Comparison of ENCODE assay signal across 19 cellular contexts in the genomic region with DNA sequence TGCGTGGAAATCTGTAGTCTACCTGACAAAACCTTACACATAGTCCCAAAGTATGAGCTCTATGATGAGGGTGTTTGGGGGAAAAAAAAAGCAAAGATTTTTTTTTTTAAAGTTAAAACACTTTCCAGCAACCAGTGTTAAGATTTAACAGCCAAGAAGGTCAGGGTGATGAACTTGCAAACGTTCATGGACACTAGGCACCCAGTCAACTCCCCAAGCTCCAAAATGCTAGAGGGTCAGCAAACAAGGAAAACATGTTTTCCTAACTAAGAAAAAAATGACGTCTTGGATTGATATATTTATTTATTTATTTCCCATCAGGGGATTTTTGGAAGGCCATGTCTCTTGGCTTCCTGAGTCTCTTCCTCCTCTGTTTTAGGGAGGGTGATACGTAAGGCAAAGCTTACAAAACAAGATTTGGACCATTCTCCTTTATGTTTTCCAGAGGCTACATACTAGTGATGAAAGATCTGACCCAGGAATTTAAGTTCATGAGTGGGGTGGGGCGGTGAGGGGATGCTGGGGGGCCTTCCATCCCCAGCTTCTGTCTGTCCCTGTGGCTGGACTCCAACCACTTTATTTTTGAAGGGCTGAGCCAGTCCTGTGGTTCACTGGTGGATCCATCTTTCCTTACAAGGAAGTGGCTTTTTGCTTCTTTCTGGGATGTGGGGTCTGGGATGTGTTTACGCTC.
DNase-seq lines count a peak whose midpoint lies in the region; ATAC-seq, FAIRE-seq and TF ChIP-seq lines count a peak whose summit lies in the region.
"Had no signal": no experiment of that assay in that cellular context is flagged by ENCODE, and none has a peak within 500 bp of the region (broad histone marks: within the 10 kb centered on the region; RNA-seq: fewer than 3 reads in every experiment).

No MANE protein-coding gene starts in this region.

- no peak overlapping the region for H3K27ac ChIP-seq in heart left ventricle
- H3K27ac ChIP-seq in liver (ENCODE audit: low read depth in 1 of 2, low read length in 2 of 2), result no peak overlapping the region
- H3K27ac ChIP-seq in HepG2 (ENCODE audit: extremely low read length, insufficient read depth, low read length), result no peak overlapping the region
- H3K27ac ChIP-seq: 22Rv1, C4-2B had no signal

- WGBS in heart left ventricle, 4 donors, result 57 to 71% (median 64%) methylated on average over 6 of the region's 6 CpGs
- 62% methylated on average over 6 of the region's 6 CpGs for WGBS in liver
- WGBS in HepG2 (ENCODE audit: low lambda C conversion rate), result 62% methylated on average over 6 of the region's 6 CpGs

- no peak overlapping the region for H3K4me2 ChIP-seq in HepG2 (ENCODE audit: low read depth, low read length)

- H3K36me3 Mint-ChIP-seq in Caco-2 (ENCODE audit: insufficient read depth, unreplicated experiment), result no peaks in the 10 kb centered on the region

- H3K4me3 ChIP-seq in heart left ventricle (no peak overlapping the region), liver (ENCODE audit: low read depth in 1 of 3, low read length in 3 of 3) (no peak overlapping the region), HepG2 (replicated peaks in 1 of 3; ENCODE audit: insufficient read depth in 1 of 3, low read depth in 2 of 3, low read length in 3 of 3) (no peak overlapping the region), Caco-2 (ENCODE audit: low read depth, low read length) (no peak overlapping the region)
- H3K4me3 ChIP-seq: A549, GM12878 had no signal

- H3K27ac Mint-ChIP-seq in Caco-2 (ENCODE audit: unreplicated experiment), result no peak overlapping the region
- H3K27ac Mint-ChIP-seq: CD4-positive, alpha-beta T cell; H9 had no signal

- in situ Hi-C loops in HepG2 (cut with HindIII; ENCODE audit: extremely low pct_ligation_motif_present, low pct_unique_long_range_greater_than_20kb), result no loop called here

- POLR2A ChIA-PET in HepG2 (lab: Yijun Ruan, JAX), result no interaction called here
- POLR2A ChIA-PET in Caco-2 (lab: Charles Lee), result no interaction called here

- H3K4me1 ChIP-seq in heart left ventricle (no peaks in the 10 kb centered on the region), liver (ENCODE audit: control insufficient read depth in 4 of 4, insufficient read depth in 4 of 4, low read length in 3 of 4) (no peaks in the 10 kb centered on the region), HepG2 (ENCODE audit: insufficient read depth, low read length) (peaks cover 15% of the 10 kb centered on the region), Caco-2 (peaks cover 14% of the 10 kb centered on the region)

- no peak overlapping the region for H3K4me3 Mint-ChIP-seq in Caco-2 (ENCODE audit: unreplicated experiment)
- H3K4me3 Mint-ChIP-seq: CD4-positive, alpha-beta T cell; H9 had no signal

- peaks cover 9% of the 10 kb centered on the region for H3K9me3 Mint-ChIP-seq in Caco-2 (ENCODE audit: unreplicated experiment)

- H3K9me3 ChIP-seq in heart left ventricle, result no peaks in the 10 kb centered on the region
- H3K9me3 ChIP-seq in liver (ENCODE audit: control insufficient read depth in 4 of 4, low read length in 3 of 4), result no peaks in the 10 kb centered on the region
- H3K9me3 ChIP-seq in HepG2 (ENCODE audit: low read length), result no peaks in the 10 kb centered on the region
- H3K9me3 ChIP-seq in Caco-2, result no peaks in the 10 kb centered on the region
- H3K9me3 ChIP-seq: A549 had no signal

- H4K20me1 ChIP-seq in HepG2 (ENCODE audit: insufficient read depth, low read length), result no peaks in the 10 kb centered on the region

- DNase-seq in Right ventricle myocardium inferior (ENCODE audit: missing footprints) (no peak), heart left ventricle (no peak), HepG2 (ENCODE audit: low spot score) (no peak), sciatic nerve (ENCODE audit: low spot score) (no peak), Caco-2 (no peak), HCEC 1CT (no peak)
- DNase-seq in activated CD8-positive, alpha-beta memory T cell treated with anti-CD3 and anti-CD28 coated beads, Interleukin-2, amount 50 U/mL, for 4 hours, result no peak
- DNase-seq: AML-193; CD4-positive, alpha-beta T cell; DMS153; DMS79; GF-D8; H9 had no signal

- FAIRE-seq in HepG2 (lab: Jason Lieb, UNC), result no peak
- FAIRE-seq: GM12878, H1 had no signal

- H3K27me3 ChIP-seq in heart left ventricle, result peaks cover 0 to 3% (median 0%) of the 10 kb centered on the region in 9 donors
- no peaks in the 10 kb centered on the region for H3K27me3 ChIP-seq in liver (ENCODE audit: control insufficient read depth in 4 of 4, insufficient read depth in 4 of 4, low read length in 3 of 4)
- no peaks in the 10 kb centered on the region for H3K27me3 ChIP-seq in HepG2 (ENCODE audit: control insufficient read depth in 1 of 2, insufficient read depth in 2 of 2, low read length in 2 of 2)
- no peaks in the 10 kb centered on the region for H3K27me3 ChIP-seq in Caco-2 (replicated peaks; ENCODE audit: control insufficient read depth, insufficient read depth, low read length)

- no peak for TF ChIP-seq RAD21 in liver (IDR thresholded peaks at IDR 0.05)
- no peak for TF ChIP-seq RAD21 in HepG2 (CRISPR knock-in tag; IDR thresholded peaks at IDR 0.05)

- intact Hi-C loops in Right ventricle myocardium inferior (cut with DNase I), result no loop called here
- intact Hi-C loops in heart left ventricle (cut with DNase I), result no loop called here
- intact Hi-C loops in HepG2 (cut with micrococcal nuclease; ENCODE audit: unreplicated experiment), result no loop called here
- intact Hi-C loops in sciatic nerve (cut with DNase I), result no loop called here
- intact Hi-C loops in Caco-2 (cut with micrococcal nuclease; ENCODE audit: unreplicated experiment), result no loop called here

- H3K36me3 ChIP-seq in heart left ventricle (no peaks in the 10 kb centered on the region), liver (ENCODE audit: control insufficient read depth in 4 of 4, insufficient read depth in 3 of 4, low read depth in 1 of 4, low read length in 3 of 4) (no peaks in the 10 kb centered on the region), HepG2 (replicated peaks in 1 of 2; ENCODE audit: control insufficient read depth in 1 of 2, insufficient read depth in 2 of 2, low read length in 2 of 2) (no peaks in the 10 kb centered on the region), Caco-2 (ENCODE audit: control insufficient read depth, insufficient read depth, low read length) (no peaks in the 10 kb centered on the region)

- H3K9ac ChIP-seq in liver (ENCODE audit: low read depth in 1 of 2, low read length in 2 of 2), result no peak overlapping the region
- no peak overlapping the region for H3K9ac ChIP-seq in HepG2 (ENCODE audit: insufficient read depth, low read depth, low read length)

- H3K27me3 Mint-ChIP-seq in Caco-2 (ENCODE audit: insufficient read depth, unreplicated experiment), result no peaks in the 10 kb centered on the region
- H3K27me3 Mint-ChIP-seq: CD4-positive, alpha-beta T cell had no signal

- H3K4me1 Mint-ChIP-seq in Caco-2 (ENCODE audit: low read depth, unreplicated experiment), result no peaks in the 10 kb centered on the region
- H3K4me1 Mint-ChIP-seq: H9 had no signal

- CTCF ChIA-PET in HepG2 (lab: Yijun Ruan, JAX; ENCODE audit: low intra/inter-chr PET ratio, low total read pairs) (no interaction called here), Caco-2 (lab: Charles Lee) (no interaction called here)

- H2AFZ ChIP-seq in HepG2 (ENCODE audit: low read length), result no peak overlapping the region

- ATAC-seq in Right ventricle myocardium inferior, result peak; percentile 86
- no peak for ATAC-seq in heart left ventricle
- ATAC-seq in HepG2, result no peak
- ATAC-seq in sciatic nerve, result peak; percentile 92
- ATAC-seq: GM12878 had no signal

- no TSS peak for BruUV-seq in HepG2 (replicated peaks; lab: Mats Ljungman, UMichigan)
- no TSS peak for BruUV-seq in Caco-2 (replicated peaks; lab: Mats Ljungman, UMichigan)

- H3K79me2 ChIP-seq in HepG2 (ENCODE audit: insufficient read depth, low read length), result no peaks in the 10 kb centered on the region

- TF ChIP-seq EP300 in HepG2 (IDR thresholded peaks at IDR 0.05; ENCODE audit: low read depth in 2 of 2, low read length in 2 of 2) (no peak), HepG2 (CRISPR knock-in tag; IDR thresholded peaks at IDR 0.05; ENCODE audit: borderline replicate concordance) (no peak)

- TF ChIP-seq CTCF in heart left ventricle (IDR thresholded peaks at IDR 0.05) (no peak), liver (IDR thresholded peaks at IDR 0.05; ENCODE audit: low read depth, low read length, missing input control) (no peak), HepG2 (CRISPR knock-in tag; IDR thresholded peaks at IDR 0.05) (no peak), Caco-2 (IDR thresholded peaks at IDR 0.05; ENCODE audit: insufficient read depth in 1 of 2, low read depth in 1 of 2, low read length in 1 of 2, severe bottlenecking in 1 of 2, unreplicated experiment in 1 of 2) (no peak)

- TF ChIP-seq POLR2A in heart left ventricle (IDR thresholded peaks at IDR 0.05) (no peak), HepG2 (IDR thresholded peaks at IDR 0.05; ENCODE audit: insufficient read depth in 1 of 2, low read depth in 2 of 2, low read length in 2 of 2) (no peak)

TF ChIP-seq in liver, 16 proteins besides CTCF, POLR2A, EP300 and RAD21:
- TF ChIP-seq NR2F2 (IDR thresholded peaks at IDR 0.05) (peak; percentile 28), JUND (IDR thresholded peaks at IDR 0.05) (no peak)
- TF ChIP-seq, protein P1, sequence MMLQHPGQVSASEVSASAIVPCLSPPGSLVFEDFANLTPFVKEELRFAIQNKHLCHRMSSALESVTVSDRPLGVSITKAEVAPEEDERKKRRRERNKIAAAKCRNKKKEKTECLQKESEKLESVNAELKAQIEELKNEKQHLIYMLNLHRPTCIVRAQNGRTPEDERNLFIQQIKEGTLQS (IDR thresholded peaks at IDR 0.05), result no peak
TF ChIP-seq in liver: peak in this region for 1.

TF ChIP-seq in HepG2, 621 proteins besides CTCF, POLR2A, EP300 and RAD21 (continues in another document):
- TF ChIP-seq RXRA (CRISPR knock-in tag; IDR thresholded peaks at IDR 0.05), result no peak

Comparison
In these comparisons a context has a peak if more than half of its experiments do, and no peak if none do; other contexts are left out.
1. ATAC-seq: peak in Right ventricle myocardium inferior (single experiment) and sciatic nerve (single experiment); none in heart left ventricle (0 of 4) and HepG2 (single experiment).